In genomic region chr21:44441581-44442265, GRCh38 we compare ENCODE assay signal across 25 cellular contexts.
"Had no signal": no experiment of that assay in that cellular context is flagged by ENCODE, and none has a peak within 500 bp of the region (broad histone marks: within the 10 kb centered on the region; RNA-seq: fewer than 3 reads in every experiment).

No MANE protein-coding gene starts in this region.

- H3K4me2 ChIP-seq: smooth muscle cell had no signal

- H3K27ac ChIP-seq: ascending aorta, brain microvascular endothelial cell, gastrocnemius medialis, ovary, testis had no signal

- H3K9me3 ChIP-seq: ascending aorta, gastrocnemius medialis, ovary, testis had no signal

- FAIRE-seq: colon, endothelial cell of umbilical vein, islet of Langerhans had no signal

- H3K27me3 ChIP-seq: ascending aorta, brain microvascular endothelial cell, dorsolateral prefrontal cortex, ovary, testis had no signal

- H3K4me3 ChIP-seq: ascending aorta, dorsolateral prefrontal cortex, gastrocnemius medialis, ovary, smooth muscle cell, testis had no signal

- ATAC-seq: effector memory CD8-positive, alpha-beta T cell; esophagus mucosa; gastrocnemius medialis; left colon; natural killer cell; sciatic nerve; WTC11 had no signal

- H3K36me3 ChIP-seq: ascending aorta, brain microvascular endothelial cell, gastrocnemius medialis, ovary had no signal

- H3K4me1 ChIP-seq: ascending aorta, gastrocnemius medialis, testis had no signal

- DNase-seq: activated CD4-positive, alpha-beta T cell treated with anti-CD3 and anti-CD28 coated beads, Interleukin-2, amount 50 U/mL, for 4 hours; activated CD8-positive, alpha-beta memory T cell treated with anti-CD3 and anti-CD28 coated beads for 24 hours; activated naive CD4-positive, alpha-beta T cell treated with anti-CD3 and anti-CD28 coated beads for 36 hours; activated T-cell treated with anti-CD3 and anti-CD28 coated beads, Interleukin-2, amount 50 U/mL, for 48 hours; brain microvascular endothelial cell; central memory CD4-positive, alpha-beta T cell; effector memory CD8-positive, alpha-beta T cell; hippocampal formation; natural killer cell; stimulated activated CD4-positive, alpha-beta T cell treated with anti-CD3 and anti-CD28 coated beads, Interleukin-2, amount 100 ng/mL, for 48 hours; stimulated activated naive CD4-positive, alpha-beta T cell; T-helper 9 cell; testis had no signal
